8 cellular contexts compared by ENCODE assay signal in genomic region chr14:74881425-74882102, GRCh38. TPM values are rescaled to one million over a fixed set of nuclear protein-coding genes. Genes with fewer than 3 reads are reported as not detected.
DNase-seq lines count a peak whose midpoint lies in the region; ATAC-seq, FAIRE-seq and TF ChIP-seq lines count a peak whose summit lies in the region.

Gene DLST, plus strand, starts transcription at chr14:74881916. Its CDS starts 38 bp downstream, at chr14:74881954.

- no peaks in the 10 kb centered on the region for H3K9me3 ChIP-seq in Loucy (ENCODE audit: insufficient read depth, low read depth, low read length)

- peak within 1 kb of the TSS; percentile 98 for H2AFZ ChIP-seq in Loucy (ENCODE audit: low read length)

- peaks cover 9% of the 10 kb centered on the region for H3K36me3 Mint-ChIP-seq in nephron (ENCODE audit: low read depth)

- TF ChIP-seq CTCF in Loucy (conservative IDR thresholded peaks at IDR 0.05; ENCODE audit: low read length) (no peak), fibroblast of the aortic adventitia (IDR thresholded peaks at IDR 0.05; ENCODE audit: insufficient read depth, low read length) (no peak), nephron (IDR thresholded peaks at IDR 0.05; ENCODE audit: unreplicated experiment in 3 of 3) (no peak)

- peaks cover 53% of the 10 kb centered on the region for H3K79me2 ChIP-seq in Loucy (ENCODE audit: insufficient read depth, low read length)

- peaks cover 44% of the 10 kb centered on the region for H4K20me1 ChIP-seq in Loucy (ENCODE audit: insufficient read depth, low read length, poor library complexity, severe bottlenecking)

- H3K4me3 ChIP-seq in Loucy (ENCODE audit: low read length, poor library complexity, severe bottlenecking) (peak within 1 kb of the TSS; percentile 97), fibroblast of the aortic adventitia (ENCODE audit: low read depth, low read length) (peak within 1 kb of the TSS; percentile 75)

- H3K9me3 Mint-ChIP-seq in nephron: no peaks in the 10 kb centered on the region
- no peaks in the 10 kb centered on the region for H3K9me3 Mint-ChIP-seq in stimulated activated naive CD8-positive, alpha-beta T cell treated with anti-CD3 and anti-CD28 coated beads, Interleukin-15, amount 100 ng/mL, for 72 hours

- DNase-seq in ELR (ENCODE audit: low read depth): peak; percentile 92
- DNase-seq in H54 (ENCODE audit: insufficient read length, low spot score): peak; percentile 75
- DNase-seq in SHP77 (lab: John Stamatoyannopoulos, UW): peak; percentile 63 to 72
- DNase-seq in activated effector memory CD4-positive, alpha-beta T cell treated with Interleukin-2 at 50 U/mL for 16 hours: peak; percentile 83
- peak; percentile 85 for DNase-seq in fibroblast of the aortic adventitia (ENCODE audit: low read depth)
- DNase-seq in stimulated activated naive CD8-positive, alpha-beta T cell treated with anti-CD3 and anti-CD28 coated beads, Interleukin-15, amount 100 ng/mL, for 72 hours: peak; percentile 90 to 91

- H3K27ac Mint-ChIP-seq in nephron: peak within 1 kb of the TSS; percentile 85 to 97 (median 97)
- H3K27ac Mint-ChIP-seq in stimulated activated naive CD8-positive, alpha-beta T cell treated with anti-CD3 and anti-CD28 coated beads, Interleukin-15, amount 100 ng/mL, for 72 hours: peak within 1 kb of the TSS; percentile 97 to 99

- H3F3A ChIP-seq in Loucy (ENCODE audit: low read depth): no peaks in the 10 kb centered on the region

- TF ChIP-seq POLR2A in H54 (IDR thresholded peaks at IDR 0.05; ENCODE audit: low read depth, low read length): peak; percentile 89

- H3K27me3 ChIP-seq in Loucy (ENCODE audit: insufficient read depth, low read length, poor library complexity, severe bottlenecking): no peaks in the 10 kb centered on the region

- 0 out of 2 replicates have a peak, but pooled peaks cover 7% of the 10 kb centered on the region for H3K36me3 ChIP-seq in Loucy (ENCODE audit: insufficient read depth, low read length)

- no peak for FAIRE-seq in H54 (lab: Jason Lieb, UNC)

- H3K27me3 Mint-ChIP-seq in nephron (ENCODE audit: low read depth): no peaks in the 10 kb centered on the region
- H3K27me3 Mint-ChIP-seq in stimulated activated naive CD8-positive, alpha-beta T cell treated with anti-CD3 and anti-CD28 coated beads, Interleukin-15, amount 100 ng/mL, for 72 hours: no peaks in the 10 kb centered on the region

- H3K4me3 Mint-ChIP-seq in nephron: peak within 1 kb of the TSS; percentile 95 to 100 (median 100)
- H3K4me3 Mint-ChIP-seq in stimulated activated naive CD8-positive, alpha-beta T cell treated with anti-CD3 and anti-CD28 coated beads, Interleukin-15, amount 100 ng/mL, for 72 hours: peak within 1 kb of the TSS; percentile 96 to 97

- peaks cover 50% of the 10 kb centered on the region for H3K4me1 ChIP-seq in Loucy (ENCODE audit: insufficient read depth, low read length, poor library complexity, severe bottlenecking)

- peak within 1 kb of the TSS; percentile 78 for H3K4me2 ChIP-seq in Loucy (ENCODE audit: low read depth, low read length, poor library complexity, severe bottlenecking)

- no peaks in the 10 kb centered on the region for H3K9me2 ChIP-seq in Loucy (replicated peaks; ENCODE audit: low read depth, low read length)

- peak; percentile 98 for ATAC-seq in stimulated activated naive CD8-positive, alpha-beta T cell treated with anti-CD3 and anti-CD28 coated beads, Interleukin-15, amount 100 ng/mL, for 72 hours

- H3K9ac ChIP-seq in Loucy (ENCODE audit: low read depth, low read length, poor library complexity, severe bottlenecking): peak within 1 kb of the TSS; percentile 88

- peaks cover 49% of the 10 kb centered on the region for H3K4me1 Mint-ChIP-seq in nephron
- H3K4me1 Mint-ChIP-seq in stimulated activated naive CD8-positive, alpha-beta T cell treated with anti-CD3 and anti-CD28 coated beads, Interleukin-15, amount 100 ng/mL, for 72 hours: peaks cover 67% of the 10 kb centered on the region

RNA-seq across cellular contexts. Expression of gene DLST, which starts in this region (rescaled TPM):
- total RNA-seq in fibroblast of the aortic adventitia (ENCODE audit: low replicate concordance): 31.1 and 68.5 TPM in 2 replicates

Comparison
In these comparisons a context has a peak if more than half of its experiments do, and no peak if none do; other contexts are left out.
1. Peak in every context shown above with its lines: DNase-seq, ATAC-seq and H3K4me3 ChIP-seq.